31 cellular contexts compared by ENCODE assay signal in genomic region chr3:151419806-151420205, GRCh38. TPM values are rescaled to one million over a fixed set of nuclear protein-coding genes. Genes with fewer than 3 reads are reported as not detected.
DNase-seq lines count a peak whose midpoint lies in the region; ATAC-seq, FAIRE-seq and TF ChIP-seq lines count a peak whose summit lies in the region.
"Had no signal": no experiment of that assay in that cellular context is flagged by ENCODE, and none has a peak within 500 bp of the region (broad histone marks: within the 10 kb centered on the region; RNA-seq: fewer than 3 reads in every experiment).

No MANE protein-coding gene starts in this region.

- H3K9me1 ChIP-seq in K562 (ENCODE audit: control insufficient read depth, insufficient read depth, low read length) = no peaks in the 10 kb centered on the region

- no peaks in the 10 kb centered on the region for H3K36me3 ChIP-seq in K562 (ENCODE audit: control insufficient read depth, insufficient read depth, low read length)
- H3K36me3 ChIP-seq: BE2C had no signal

- H3K4me1 Mint-ChIP-seq in activated B cell treated with CpG ODN at 0.5 μM for 24 hours = peaks cover 4% of the 10 kb centered on the region
- H3K4me1 Mint-ChIP-seq: CD4-positive, alpha-beta memory T cell; CD4-positive, CD25-positive, alpha-beta regulatory T cell; CD8-positive, alpha-beta memory T cell had no signal

- H3K4me1 ChIP-seq in K562 (replicated peaks in 1 of 2; ENCODE audit: control insufficient read depth in 2 of 2, insufficient read depth in 2 of 2, low read length in 2 of 2) = no peaks in the 10 kb centered on the region
- H3K4me1 ChIP-seq: BE2C, BLaER1 had no signal

- TF ChIP-seq EP300 in K562 (IDR thresholded peaks at IDR 0.05; ENCODE audit: low read length) = no peak

- no peaks in the 10 kb centered on the region for H3K9me3 Mint-ChIP-seq in activated B cell treated with CpG ODN at 0.5 μM for 24 hours
- H3K9me3 Mint-ChIP-seq: CD4-positive, alpha-beta memory T cell; CD8-positive, alpha-beta memory T cell had no signal

- peak overlapping the region; percentile 53; the same call in 1 of the 2 replicates for H2AFZ ChIP-seq in K562 (ENCODE audit: low read depth, low read length)

- no peaks in the 10 kb centered on the region for H3K27me3 Mint-ChIP-seq in activated B cell treated with CpG ODN at 0.5 μM for 24 hours
- H3K27me3 Mint-ChIP-seq: CD4-positive, CD25-positive, alpha-beta regulatory T cell had no signal

- no peak overlapping the region for H3K4me3 Mint-ChIP-seq in activated B cell treated with CpG ODN at 0.5 μM for 24 hours
- H3K4me3 Mint-ChIP-seq: CD14-positive monocyte; CD4-positive, alpha-beta memory T cell; CD4-positive, CD25-positive, alpha-beta regulatory T cell; CD8-positive, alpha-beta memory T cell had no signal

- no peaks in the 10 kb centered on the region for H3K9me3 ChIP-seq in K562 (replicated peaks; ENCODE audit: control insufficient read depth, insufficient read depth, low read depth, low read length)
- H3K9me3 ChIP-seq: BE2C, BLaER1 had no signal

- no TSS peak for BruUV-seq in K562 (replicated peaks; lab: Mats Ljungman, UMichigan)

- no peaks in the 10 kb centered on the region for H3K36me3 Mint-ChIP-seq in activated B cell treated with CpG ODN at 0.5 μM for 24 hours (ENCODE audit: low read depth)
- H3K36me3 Mint-ChIP-seq: CD14-positive monocyte; CD4-positive, alpha-beta memory T cell; CD4-positive, CD25-positive, alpha-beta regulatory T cell; CD8-positive, alpha-beta memory T cell had no signal

- no peak for TF ChIP-seq POLR2A in K562 (conservative IDR thresholded peaks at IDR 0.05)

- POLR2A ChIA-PET in activated B cell treated with CpG ODN at 0.5 μM for 24 hours (lab: Charles Lee) (no interaction called here), K562 (lab: Yijun Ruan, JAX) (no interaction called here)

- no peak for FAIRE-seq in K562 (lab: Jason Lieb, UNC)
- FAIRE-seq: A204.1, GM12878, GM12892, GM18507 had no signal

- H4K20me1 ChIP-seq in K562 (replicated peaks; ENCODE audit: control insufficient read depth, insufficient read depth, low read length) = no peaks in the 10 kb centered on the region
- H4K20me1 ChIP-seq: BLaER1 had no signal

- no peak for TF ChIP-seq RAD21 in K562 (CRISPR knock-in tag; conservative IDR thresholded peaks at IDR 0.05 in 1 of 2, IDR thresholded peaks at IDR 0.05 in 1 of 2)

- DNase-seq in activated B cell treated with CpG ODN at 0.5 μM for 24 hours (no peak), K562 (ENCODE audit: extremely low read depth in 1 of 4, low spot score in 3 of 4) (no peak), kidney tubule cell (ENCODE audit: low spot score) (peak; percentile 51)
- DNase-seq: 8988T; ACHN; BE2C; C1 segment of cervical spinal cord; CD4-positive, alpha-beta memory T cell; CD4-positive, CD25-positive, alpha-beta regulatory T cell; CD8-positive, alpha-beta memory T cell; COR-L47; DMS 273 treated with DMSO at 0.1 percent for 48 hours; DMS153; DMS53; DMS79; DND-41; EL; GDM1 had no signal

- TF ChIP-seq CTCF in activated B cell treated with CpG ODN at 0.5 μM for 24 hours (IDR thresholded peaks at IDR 0.05) = no peak
- no peak for TF ChIP-seq CTCF in K562 (IDR thresholded peaks at IDR 0.05 in 2 of 3, conservative IDR thresholded peaks at IDR 0.05 in 1 of 3; ENCODE audit: insufficient read depth in 2 of 3, low read depth in 1 of 3, low read length in 3 of 3)

- no peak overlapping the region for H3K27ac ChIP-seq in K562 (ENCODE audit: extremely low read depth, low read depth, low read length)
- H3K27ac ChIP-seq: BLaER1 had no signal

- H3K4me2 ChIP-seq in K562 (ENCODE audit: insufficient read depth, low read length) = no peak overlapping the region
- H3K4me2 ChIP-seq: BLaER1 had no signal

- no peak overlapping the region for H3K9ac ChIP-seq in K562 (ENCODE audit: insufficient read depth in 1 of 2, low read depth in 2 of 2, low read length in 2 of 2)
- H3K9ac ChIP-seq: BLaER1 had no signal

- CTCF ChIA-PET in activated B cell treated with CpG ODN at 0.5 μM for 24 hours (lab: Charles Lee) (no interaction called here), K562 (lab: Yijun Ruan, JAX; ENCODE audit: low intra/inter-chr PET ratio) (no interaction called here)

- no peak overlapping the region for H3K4me3 ChIP-seq in K562
- H3K4me3 ChIP-seq: BLaER1, GM12878 had no signal

- no peak for ATAC-seq in activated B cell treated with CpG ODN at 0.5 μM for 24 hours (ENCODE audit: low read depth)
- ATAC-seq in K562 = no peak
- no peak for ATAC-seq in HG02840 (IDR thresholded peaks at IDR 0.05; ENCODE audit: low FRiP score, unreplicated experiment)
- no peak for ATAC-seq in GM21367 (IDR thresholded peaks at IDR 0.05; ENCODE audit: unreplicated experiment)
- no peak for ATAC-seq in HG03159 (IDR thresholded peaks at IDR 0.05; ENCODE audit: unreplicated experiment)
- ATAC-seq: GM12878 had no signal

- in situ Hi-C loops in K562 (cut with MboI) = no loop called here

- intact Hi-C loops in activated B cell treated with CpG ODN at 0.5 μM for 24 hours (cut with micrococcal nuclease) (no loop called here), K562 (cut with micrococcal nuclease) (no loop called here)

- 4% methylated on average over 6 of the region's 6 CpGs for WGBS in K562 (ENCODE audit: insufficient coverage, low coverage, missing lambda C conversion rate)

- H3K27ac Mint-ChIP-seq in activated B cell treated with CpG ODN at 0.5 μM for 24 hours = peak overlapping the region; percentile 39
- H3K27ac Mint-ChIP-seq: CD4-positive, alpha-beta memory T cell; CD4-positive, CD25-positive, alpha-beta regulatory T cell; CD8-positive, alpha-beta memory T cell had no signal

- no peaks in the 10 kb centered on the region; a peak in 1 of 5 replicates for H3K27me3 ChIP-seq in K562 (ENCODE audit: control insufficient read depth in 2 of 2, insufficient read depth in 2 of 2, low read length in 2 of 2)
- H3K27me3 ChIP-seq: BE2C, BLaER1 had no signal

- H3K79me2 ChIP-seq in K562 (ENCODE audit: control insufficient read depth, insufficient read depth, low read length) = no peaks in the 10 kb centered on the region

TF ChIP-seq in K562, 482 proteins besides CTCF, POLR2A, EP300 and RAD21 (continues in another document):
- TF ChIP-seq U2AF2 (optimal IDR thresholded peaks at IDR 0.05; ENCODE audit: low read depth, low read length) = no peak
- TF ChIP-seq RAD51 (IDR thresholded peaks at IDR 0.05; ENCODE audit: borderline replicate concordance, low read depth) = 0 out of 2 replicates have a peak, but pooled peaks have one; percentile 22
- peak; percentile 35; the same call in 1 of the 2 replicates for TF ChIP-seq USF2 (CRISPR knock-in tag; IDR thresholded peaks at IDR 0.05)

RNA-seq across cellular contexts. Expression of gene P2RY12, which starts 35.3 kb away (rescaled TPM):
- total RNA-seq in activated B cell treated with CpG ODN at 0.5 μM for 24 hours (0.58 and 0.64 TPM in 2 replicates), K562 (2014; rRNA removed) (not detected in 2 replicates), K562 (2014; rRNA removed; fragmentation: Illumina TruSeq; extraction: Trizol) (not detected in 2 replicates), K562 (2015; rRNA removed; fragmentation: Illumina TruSeq; extraction: Trizol) (not detected in 2 replicates), K562 (2021) (not detected in 2 replicates)
- not detected in 2 replicates for total RNA-seq in K562 (2011; cell fraction: chromatin; rRNA removed; ENCODE audit: low replicate concordance)
- not detected in 2 replicates for total RNA-seq in K562 (2011; cell fraction: nucleolus; rRNA removed)
- total RNA-seq in K562 (2011; cell fraction: nucleoplasm; rRNA removed) = not detected in 2 replicates
- polyA plus RNA-seq in K562 (2011; rRNA removed) (not detected in 2 replicates), K562 (2014; fragmentation: Illumina TruSeq; extraction: Trizol) (not detected in 2 replicates), K562 (2014; fragmentation: Nextera tagmentation; extraction: Ambion mirVana) (not detected), K562 (2014; rRNA removed) (not detected in 2 replicates)
- not detected in 2 replicates for polyA plus RNA-seq in K562 (2011; cell fraction: cytosol; rRNA removed)
- polyA plus RNA-seq in K562 (2011; cell fraction: nucleus; rRNA removed) = not detected in 2 replicates
- polyA plus RNA-seq in K562 (2012) = not detected in 2 replicates
- polyA minus RNA-seq in K562 (2011; rRNA and poly(A)+ RNA removed) = not detected in 2 replicates
- not detected in 2 replicates for polyA minus RNA-seq in K562 (2011; cell fraction: cytosol; rRNA and poly(A)+ RNA removed)
- polyA minus RNA-seq in K562 (2011; cell fraction: nucleus; rRNA and poly(A)+ RNA removed) = not detected in 2 replicates
- total RNA-seq: A673; CD4-positive, alpha-beta memory T cell; CD8-positive, alpha-beta memory T cell; Daoy; G401 had no signal
- polyA plus RNA-seq: AG04450; CD4-positive, alpha-beta memory T cell; CD4-positive, CD25-positive, alpha-beta regulatory T cell; CD8-positive, alpha-beta memory T cell had no signal

RNA-seq across cellular contexts. Expression of gene IGSF10, which starts 41.1 kb away (rescaled TPM):
- not detected in 2 replicates for total RNA-seq in activated B cell treated with CpG ODN at 0.5 μM for 24 hours
- 1.4 and 4.1 TPM in 2 replicates for total RNA-seq in K562 (2011; cell fraction: chromatin; rRNA removed; ENCODE audit: low replicate concordance)
- 1.5 and 1.7 TPM in 2 replicates for total RNA-seq in K562 (2011; cell fraction: nucleolus; rRNA removed)
- total RNA-seq in K562 (2011; cell fraction: nucleoplasm; rRNA removed) = 2.6 and 3.1 TPM in 2 replicates
- 0.27 and 0.37 TPM in 2 replicates for total RNA-seq in K562 (2014; rRNA removed)
- 0.40 and 0.73 TPM in 2 replicates for total RNA-seq in K562 (2014; rRNA removed; fragmentation: Illumina TruSeq; extraction: Trizol)
- total RNA-seq in K562 (2015; rRNA removed; fragmentation: Illumina TruSeq; extraction: Trizol) = 0.36 and 0.41 TPM in 2 replicates
- 0.33 and 0.63 TPM in 2 replicates for total RNA-seq in K562 (2021)
- 1.2 and 2.1 TPM in 2 replicates for polyA plus RNA-seq in K562 (2011; rRNA removed)
- polyA plus RNA-seq in K562 (2011; cell fraction: cytosol; rRNA removed) = 0.30 and 1.2 TPM in 2 replicates
- 2.8 and 8.3 TPM in 2 replicates for polyA plus RNA-seq in K562 (2011; cell fraction: nucleus; rRNA removed)
- polyA plus RNA-seq in K562 (2012) = 0.31 and 0.47 TPM in 2 replicates
- polyA plus RNA-seq in K562 (2014; fragmentation: Illumina TruSeq; extraction: Trizol) = 0.47 and 0.62 TPM in 2 replicates
- under 1 TPM; 0.11 to 0.42 TPM for polyA plus RNA-seq in K562 (2014; fragmentation: Nextera tagmentation; extraction: Ambion mirVana)
- polyA plus RNA-seq in K562 (2014; rRNA removed) = 0.34 and 0.73 TPM in 2 replicates
- 1.4 and 3.3 TPM in 2 replicates for polyA minus RNA-seq in K562 (2011; rRNA and poly(A)+ RNA removed)
- polyA minus RNA-seq in K562 (2011; cell fraction: cytosol; rRNA and poly(A)+ RNA removed) = 0.48 and 1.8 TPM in 2 replicates
- 1.1 and 4.2 TPM in 2 replicates for polyA minus RNA-seq in K562 (2011; cell fraction: nucleus; rRNA and poly(A)+ RNA removed)
- total RNA-seq: CD4-positive, alpha-beta memory T cell; CD4-positive, CD25-positive, alpha-beta regulatory T cell; CD8-positive, alpha-beta memory T cell; Daoy had no signal
- polyA plus RNA-seq: CD4-positive, alpha-beta memory T cell; CD8-positive, alpha-beta memory T cell had no signal
